ENCODE assay signal across 15 cellular contexts in genomic region chr2:191738667-191739066, GRCh38.
"Had no signal": no experiment of that assay in that cellular context is flagged by ENCODE, and none has a peak within 500 bp of the region (broad histone marks: within the 10 kb centered on the region; RNA-seq: fewer than 3 reads in every experiment).

No MANE protein-coding gene starts in this region.

- H3K27ac Mint-ChIP-seq: activated T-cell treated with anti-CD3 and anti-CD28 coated beads, Interleukin-2, amount 50 U/mL, for 72 hours; progenitor cell of endocrine pancreas; type B pancreatic cell had no signal

- H3K9me3 Mint-ChIP-seq: activated T-cell treated with anti-CD3 and anti-CD28 coated beads, Interleukin-2, amount 50 U/mL, for 72 hours; type B pancreatic cell had no signal

- H3K27me3 Mint-ChIP-seq: progenitor cell of endocrine pancreas, type B pancreatic cell had no signal

- DNase-seq: activated CD4-positive, CD25-positive, alpha-beta regulatory T cell treated with anti-CD3 and anti-CD28 coated beads, Interleukin-2, amount 50 U/mL, for 72 hours; activated effector memory CD4-positive, alpha-beta T cell treated with anti-CD3 and anti-CD28 coated beads, Interleukin-2, amount 50 U/mL, for 16 hours; activated naive CD4-positive, alpha-beta T cell treated with anti-CD3 and anti-CD28 coated beads, Interleukin-2, amount 50 U/mL, for 16 hours; activated T-cell treated with anti-CD3 and anti-CD28 coated beads, Interleukin-2, amount 50 U/mL, for 72 hours; foreskin melanocyte; hypothalamus; left ventricle myocardium superior; stimulated activated naive CD8-positive, alpha-beta T cell treated with anti-CD3 and anti-CD28 coated beads, Interleukin-15, Interleukin-2, amounts not matched to agents 100 U/mL and 50 U/mL, for 24 hours had no signal

- H3K27me3 ChIP-seq: right atrium auricular region, suprapubic skin had no signal

- ATAC-seq: activated T-cell treated with anti-CD3 and anti-CD28 coated beads, Interleukin-2, amount 50 U/mL, for 72 hours; left ventricle myocardium superior; stimulated activated naive CD8-positive, alpha-beta T cell treated with anti-CD3 and anti-CD28 coated beads, Interleukin-15, Interleukin-2, amounts not matched to agents 100 U/mL and 50 U/mL, for 24 hours had no signal

- H3K4me3 Mint-ChIP-seq: activated T-cell treated with anti-CD3 and anti-CD28 coated beads, Interleukin-2, amount 50 U/mL, for 72 hours; type B pancreatic cell had no signal

- H3K36me3 ChIP-seq: right atrium auricular region, suprapubic skin had no signal

- H3K9me3 ChIP-seq: right atrium auricular region, suprapubic skin had no signal

- H3K4me3 ChIP-seq: right atrium auricular region, skin epidermis, suprapubic skin had no signal

- FAIRE-seq: colon, keratinocyte had no signal

- H3K4me1 ChIP-seq: right atrium auricular region had no signal

- H3K36me3 Mint-ChIP-seq: type B pancreatic cell had no signal

- H3K27ac ChIP-seq: right atrium auricular region, skin epidermis, suprapubic skin had no signal
